In the genomic region with DNA sequence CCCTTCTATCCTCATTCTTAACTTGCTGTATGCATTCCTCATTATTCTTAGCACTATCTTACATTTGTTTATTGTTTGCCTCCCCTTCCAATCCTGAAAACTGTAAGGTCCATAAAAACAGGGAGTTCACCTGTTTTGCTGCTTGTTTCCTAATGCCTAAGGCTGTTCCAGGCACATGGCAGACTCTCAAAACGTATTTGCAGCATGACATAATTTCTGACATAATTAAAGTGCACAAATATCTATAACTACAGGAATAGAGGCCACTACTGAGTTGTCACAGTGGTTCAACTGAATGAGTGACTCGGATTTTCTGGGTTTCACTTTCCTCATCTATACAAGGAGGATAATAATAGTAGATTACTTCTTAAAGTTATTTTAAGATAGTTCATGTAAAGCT, we compare ENCODE assay signal across 11 cellular contexts.
DNase-seq lines count a peak whose midpoint lies in the region; ATAC-seq and TF ChIP-seq lines count a peak whose summit lies in the region.
"Had no signal": no experiment of that assay in that cellular context is flagged by ENCODE, and none has a peak within 500 bp of the region (broad histone marks: within the 10 kb centered on the region; RNA-seq: fewer than 3 reads in every experiment).

No MANE protein-coding gene starts in this region.

- peak overlapping the region; percentile 86; the same call in 1 of the 2 replicates for H3K4me3 ChIP-seq in BE2C (ENCODE audit: low read depth, low read length)
- H3K4me3 ChIP-seq in RWPE2 (ENCODE audit: severe bottlenecking), result no peak overlapping the region
- H3K4me3 ChIP-seq in upper lobe of right lung, result no peak overlapping the region
- H3K4me3 ChIP-seq in dorsolateral prefrontal cortex, result peak overlapping the region in 5 of 59 donors; percentile 3 to 79 (median 71)
- H3K4me3 ChIP-seq: SJSA1 had no signal

- DNase-seq in BE2C (no peak), GM10248 (ENCODE audit: extremely low spot score) (peak; percentile 20), RWPE2 (ENCODE audit: low spot score) (no peak), fibroblast of peridontal ligament (ENCODE audit: extremely low read depth) (peak; percentile 13), upper lobe of right lung (no peak), dorsolateral prefrontal cortex (no peak), midbrain (lab: John Stamatoyannopoulos, UW) (no peak)
- DNase-seq: caudate nucleus, DMS 273 treated with DMSO at 0.1 percent for 48 hours had no signal

- POLR2A ChIA-PET in GM10248 (lab: Yijun Ruan, JAX), result interaction anchor here (0.9 to 4.0 kb wide), 4 partner anchors 27 to 47 kb away, joined by 3 to 21 read pairs (median 6); a partner anchor contains a TSS

- no peak for ATAC-seq in RWPE2 (ENCODE audit: low read depth)
- no peak for ATAC-seq in GM19023 (IDR thresholded peaks at IDR 0.05; ENCODE audit: unreplicated experiment)
- ATAC-seq in upper lobe of right lung, result no peak

- H3K9me3 ChIP-seq in BE2C, result no peaks in the 10 kb centered on the region
- no peaks in the 10 kb centered on the region for H3K9me3 ChIP-seq in RWPE2 (ENCODE audit: severe bottlenecking)
- no peaks in the 10 kb centered on the region for H3K9me3 ChIP-seq in upper lobe of right lung
- H3K9me3 ChIP-seq: SJSA1 had no signal

- H3K36me3 ChIP-seq in BE2C (no peaks in the 10 kb centered on the region), RWPE2 (ENCODE audit: low read depth) (no peaks in the 10 kb centered on the region), upper lobe of right lung (no peaks in the 10 kb centered on the region)
- H3K36me3 ChIP-seq: SJSA1 had no signal

- H3K4me1 ChIP-seq in BE2C, result no peaks in the 10 kb centered on the region
- H3K4me1 ChIP-seq in RWPE2 (ENCODE audit: insufficient read depth, poor library complexity, severe bottlenecking), result peaks cover 19% of the 10 kb centered on the region
- H3K4me1 ChIP-seq in upper lobe of right lung, result peaks cover 8% of the 10 kb centered on the region

- TF ChIP-seq CTCF in BE2C (IDR thresholded peaks at IDR 0.05; ENCODE audit: low read depth, low read length) (no peak), GM10248 (IDR thresholded peaks at IDR 0.05; ENCODE audit: control extremely low read depth, extremely low read depth, low read depth, missing control alignments) (no peak), RWPE2 (IDR thresholded peaks at IDR 0.05; ENCODE audit: poor library complexity, severe bottlenecking) (no peak), upper lobe of right lung (IDR thresholded peaks at IDR 0.05) (no peak), dorsolateral prefrontal cortex (IDR thresholded peaks at IDR 0.05 in 54 of 56, conservative IDR thresholded peaks at IDR 0.05 in 2 of 56; ENCODE audit: low read depth in 1 of 56, partially characterized antibody in 56 of 56) (no peak)

- CTCF ChIA-PET in GM10248 (lab: Yijun Ruan, JAX), result interaction anchor here (0.7 to 1.4 kb wide), 5 partner anchors 11 to 426 kb away, joined by 3 read pairs; a partner anchor contains a TSS

- peak overlapping the region; percentile 80 for H3K27ac ChIP-seq in RWPE2 (ENCODE audit: poor library complexity, severe bottlenecking)
- H3K27ac ChIP-seq in upper lobe of right lung, result no peak overlapping the region
- peak overlapping the region in 2 of 59 donors; percentile 11 to 15 for H3K27ac ChIP-seq in dorsolateral prefrontal cortex
- H3K27ac ChIP-seq: SJSA1 had no signal

- intact Hi-C loops in upper lobe of right lung (cut with DNase I), result no loop called here
- intact Hi-C loops in dorsolateral prefrontal cortex (cut with DNase I), result no loop called here

- H3K27me3 ChIP-seq in BE2C, result no peaks in the 10 kb centered on the region
- H3K27me3 ChIP-seq in RWPE2 (ENCODE audit: insufficient read depth, poor library complexity, severe bottlenecking), result no peaks in the 10 kb centered on the region
- no peaks in the 10 kb centered on the region for H3K27me3 ChIP-seq in upper lobe of right lung
- H3K27me3 ChIP-seq in dorsolateral prefrontal cortex, result no peaks in the 10 kb centered on the region
- H3K27me3 ChIP-seq: SJSA1 had no signal

Comparison
In these comparisons a context has a peak if more than half of its experiments do, and no peak if none do; other contexts are left out.
1. DNase-seq: peak in GM10248 (single experiment) and fibroblast of peridontal ligament (single experiment); none in BE2C (single experiment), RWPE2 (single experiment), upper lobe of right lung (single experiment), dorsolateral prefrontal cortex (0 of 10) and midbrain (single experiment).